In genomic region chr10:115772606-115773005, GRCh38 we compare ENCODE assay signal across 14 cellular contexts.
DNase-seq lines count a peak whose midpoint lies in the region; ATAC-seq and TF ChIP-seq lines count a peak whose summit lies in the region.
"Had no signal": no experiment of that assay in that cellular context is flagged by ENCODE, and none has a peak within 500 bp of the region (broad histone marks: within the 10 kb centered on the region; RNA-seq: fewer than 3 reads in every experiment).

No MANE protein-coding gene starts in this region.

- peak overlapping the region in 1 of 4 donors; percentile 6 for H3K4me3 ChIP-seq in adrenal gland
- H3K4me3 ChIP-seq: heart right ventricle, left ventricle myocardium inferior, thyroid gland had no signal

- WGBS in adrenal gland, 4 donors = 45 to 50% (median 48%) methylated on average over 1 of the region's 1 CpG

- peaks cover 0 to 12% of the 10 kb centered on the region in 2 donors for H3K4me1 ChIP-seq in adrenal gland (replicated peaks in 1 of 2)
- H3K4me1 ChIP-seq: left ventricle myocardium inferior, thyroid gland had no signal

- no peaks in the 10 kb centered on the region for H3K36me3 ChIP-seq in adrenal gland (replicated peaks in 1 of 2)
- H3K36me3 ChIP-seq: heart right ventricle, left ventricle myocardium inferior, thyroid gland had no signal

- intact Hi-C loops in adrenal gland (cut with DNase I) = no loop called here

- TF ChIP-seq CTCF in adrenal gland (IDR thresholded peaks at IDR 0.05) = no peak

- peak overlapping the region; percentile 19 to 69 (median 63) for H3K27ac ChIP-seq in adrenal gland
- H3K27ac ChIP-seq: heart right ventricle, left ventricle myocardium inferior, thyroid gland had no signal

- no peaks in the 10 kb centered on the region for H3K9me3 ChIP-seq in adrenal gland (replicated peaks in 1 of 3)
- H3K9me3 ChIP-seq: heart right ventricle, left ventricle myocardium inferior, thyroid gland had no signal

- TF ChIP-seq POLR2A in adrenal gland (IDR thresholded peaks at IDR 0.05) = no peak

- no peaks in the 10 kb centered on the region for H3K27me3 ChIP-seq in adrenal gland
- H3K27me3 ChIP-seq: heart right ventricle, thyroid gland had no signal

- DNase-seq in GM04504 (ENCODE audit: low read depth) = peak; percentile 40
- DNase-seq in adrenal gland = peak in 5 of 7 donors; percentile 22 to 50 (median 44)
- peak; percentile 84 for DNase-seq in fibroblast of the conjunctiva (ENCODE audit: low read depth)
- peak; percentile 88 for DNase-seq in stromal cell of bone marrow (ENCODE audit: low read depth)
- no peak for DNase-seq in stimulated activated CD4-positive, alpha-beta T cell treated with anti-CD3 and anti-CD28 coated beads, Interleukin-12 subunit alpha, Interleukin-12 subunit beta, amount 100 ng/mL, for 4 hours
- DNase-seq in NCI-H1092 (lab: John Stamatoyannopoulos, UW) = no peak
- DNase-seq: activated B cell treated with CpG ODN at 0.5 μM for 24 hours; activated naive CD8-positive, alpha-beta T cell treated with anti-CD3 and anti-CD28 coated beads, Interleukin-2, amount 50 U/mL, for 24 hours; effector CD4-positive, alpha-beta T cell; heart right ventricle; left ventricle myocardium inferior; thyroid gland had no signal

- no peak for ATAC-seq in HG02870 (IDR thresholded peaks at IDR 0.05; ENCODE audit: unreplicated experiment)
- no peak for ATAC-seq in HG03469 (IDR thresholded peaks at IDR 0.05; ENCODE audit: unreplicated experiment)
- ATAC-seq: activated naive CD8-positive, alpha-beta T cell treated with anti-CD3 and anti-CD28 coated beads, Interleukin-2, amount 50 U/mL, for 24 hours had no signal

Comparison
In these comparisons a context has a peak if more than half of its experiments do, and no peak if none do; other contexts are left out.
1. DNase-seq: peak in GM04504 (single experiment), adrenal gland (5 of 7), fibroblast of the conjunctiva (single experiment) and stromal cell of bone marrow (single experiment); none in stimulated activated CD4-positive, alpha-beta T cell treated with anti-CD3 and anti-CD28 coated beads, Interleukin-12 subunit alpha, Interleukin-12 subunit beta, amount 100 ng/mL, for 4 hours (single experiment) and NCI-H1092 (single experiment).